In the genomic region with DNA sequence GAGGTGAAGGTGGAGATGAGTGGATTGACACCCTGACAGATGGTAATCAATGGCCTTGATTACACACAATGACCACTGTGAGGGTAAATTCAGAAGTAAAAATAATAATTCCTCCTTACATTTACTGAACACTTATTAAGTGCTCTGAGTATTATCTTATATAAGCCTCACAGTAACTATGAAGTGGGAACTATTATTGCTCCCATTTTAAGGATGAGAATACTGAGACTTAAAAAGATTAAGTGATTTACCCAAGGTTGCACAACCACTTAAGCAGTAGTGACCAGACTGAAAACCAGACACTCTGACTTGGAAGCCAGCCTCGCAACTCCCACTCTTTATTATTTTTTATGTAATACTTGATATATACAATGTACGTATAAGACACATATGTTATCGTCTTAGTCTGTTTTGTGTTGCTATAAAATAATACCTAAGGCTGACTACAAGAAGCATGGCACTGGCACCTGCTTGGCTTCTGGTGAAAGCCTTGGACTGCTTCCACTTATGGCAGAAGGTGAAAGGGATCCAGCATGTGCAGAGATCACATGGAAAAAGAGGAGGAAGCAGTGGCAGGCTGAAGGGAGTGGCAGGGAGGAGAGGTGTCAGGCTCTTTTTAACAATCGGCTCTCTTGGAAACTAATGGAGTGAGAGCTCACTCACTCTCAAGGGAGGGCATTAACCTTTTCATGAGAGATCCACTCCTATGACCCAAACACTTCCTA, we compare ENCODE assay signal across 17 cellular contexts. TPM values are rescaled to one million over a fixed set of nuclear protein-coding genes. Genes with fewer than 3 reads are reported as not detected.
A peak's percentile ranks its signal among the peaks of the same experiment; 100 is the strongest.
DNase-seq lines count a peak whose midpoint lies in the region; ATAC-seq, FAIRE-seq and TF ChIP-seq lines count a peak whose summit lies in the region.
"Had no signal": no experiment of that assay in that cellular context is flagged by ENCODE, and none has a peak within 500 bp of the region (broad histone marks: within the 10 kb centered on the region; RNA-seq: fewer than 3 reads in every experiment).

No MANE protein-coding gene starts in this region.

- in situ Hi-C loops in mammary epithelial cell (cut with MboI; ENCODE audit: low sequenced_read_pairs in 2 of 2) = loop anchor here in 1 of 2 donors (25.0 kb wide), 1 partner anchor 333 kb away; no protein-coding TSS in a partner anchor
- in situ Hi-C loops in K562 (cut with MboI) = no loop called here

- H3K9ac ChIP-seq in mammary epithelial cell (ENCODE audit: insufficient read depth, low read length) (peak overlapping the region; percentile 13), K562 (ENCODE audit: insufficient read depth in 1 of 2, low read depth in 2 of 2, low read length in 2 of 2) (no peak overlapping the region), skeletal muscle tissue (ENCODE audit: low read depth in 1 of 3, low read length in 3 of 3) (no peak overlapping the region)
- H3K9ac ChIP-seq: BLaER1 treated with 17β-estradiol and CSF1 and Interleukin-3, amounts not matched to agents 10 nM and 100 nM had no signal

- H3K79me2 ChIP-seq in mammary epithelial cell (ENCODE audit: insufficient read depth, low read length) (no peaks in the 10 kb centered on the region), K562 (ENCODE audit: control insufficient read depth, insufficient read depth, low read length) (no peaks in the 10 kb centered on the region)

- ATAC-seq in K562 = no peak
- ATAC-seq: CD8-positive, alpha-beta T cell; GM23338 had no signal

- H4K20me1 ChIP-seq in mammary epithelial cell (ENCODE audit: insufficient read depth, low read length) (no peaks in the 10 kb centered on the region), K562 (replicated peaks; ENCODE audit: control insufficient read depth, insufficient read depth, low read length) (no peaks in the 10 kb centered on the region)
- H4K20me1 ChIP-seq: BLaER1 treated with 17β-estradiol and CSF1 and Interleukin-3, amounts not matched to agents 10 nM and 100 nM had no signal

- H3K4me1 ChIP-seq in mammary epithelial cell (ENCODE audit: insufficient read depth, low read length) = no peaks in the 10 kb centered on the region
- H3K4me1 ChIP-seq in K562 (replicated peaks in 1 of 2; ENCODE audit: control insufficient read depth in 2 of 2, insufficient read depth in 2 of 2, low read length in 2 of 2) = peaks cover 0 to 29% of the 10 kb centered on the region in 2 experiments; a peak in 2 of 5 replicates
- H3K4me1 ChIP-seq in skeletal muscle tissue (ENCODE audit: control insufficient read depth in 3 of 3, insufficient read depth in 3 of 3, low read length in 3 of 3) = peaks cover 0 to 19% (median 0%) of the 10 kb centered on the region in 3 donors

- no peak overlapping the region for H2AFZ ChIP-seq in mammary epithelial cell (ENCODE audit: low read depth, low read length)
- H2AFZ ChIP-seq in K562 (ENCODE audit: low read depth, low read length) = no peak overlapping the region
- H2AFZ ChIP-seq: GM23338 had no signal

- peaks cover 14% of the 10 kb centered on the region for H3K9me3 Mint-ChIP-seq in MCF 10A (ENCODE audit: unreplicated experiment)

- no peak for TF ChIP-seq EP300 in K562 (IDR thresholded peaks at IDR 0.05; ENCODE audit: low read length)

- H3K9me3 ChIP-seq in mammary epithelial cell (replicated peaks; ENCODE audit: insufficient read depth, low read length) = peaks cover 4% of the 10 kb centered on the region
- peaks cover 4% of the 10 kb centered on the region; the same call in 1 of the 2 replicates for H3K9me3 ChIP-seq in K562 (replicated peaks; ENCODE audit: control insufficient read depth, insufficient read depth, low read depth, low read length)
- H3K9me3 ChIP-seq in skeletal muscle tissue (ENCODE audit: control insufficient read depth in 3 of 3, low read length in 3 of 3) = no peaks in the 10 kb centered on the region

- H3K36me3 ChIP-seq in mammary epithelial cell (ENCODE audit: insufficient read depth, low read length) (no peaks in the 10 kb centered on the region), K562 (ENCODE audit: control insufficient read depth, insufficient read depth, low read length) (no peaks in the 10 kb centered on the region), skeletal muscle tissue (ENCODE audit: control insufficient read depth in 3 of 3, insufficient read depth in 3 of 3, low read length in 3 of 3) (no peaks in the 10 kb centered on the region)

- no peaks in the 10 kb centered on the region for H3K27me3 ChIP-seq in mammary epithelial cell (ENCODE audit: insufficient read depth, low read length)
- no peaks in the 10 kb centered on the region for H3K27me3 ChIP-seq in K562 (ENCODE audit: control insufficient read depth in 2 of 2, insufficient read depth in 2 of 2, low read length in 2 of 2)
- H3K27me3 ChIP-seq in skeletal muscle tissue (ENCODE audit: control insufficient read depth in 3 of 3, insufficient read depth in 3 of 3, low read length in 3 of 3) = no peaks in the 10 kb centered on the region
- H3K27me3 ChIP-seq: BLaER1 treated with 17β-estradiol and CSF1 and Interleukin-3, amounts not matched to agents 10 nM and 100 nM had no signal

- dilution Hi-C loops in mammary epithelial cell (cut with HindIII; ENCODE audit: low sequenced_read_pairs) = no loop called here

- no peak overlapping the region for H3K4me2 ChIP-seq in mammary epithelial cell (ENCODE audit: insufficient read depth, low read depth, low read length)
- H3K4me2 ChIP-seq in K562 (ENCODE audit: insufficient read depth, low read length) = no peak overlapping the region
- H3K4me2 ChIP-seq: GM23338 had no signal

- no peak overlapping the region for H3K27ac Mint-ChIP-seq in MCF 10A (ENCODE audit: low read depth, unreplicated experiment)
- H3K27ac Mint-ChIP-seq: B cell; CD8-positive, alpha-beta T cell; GM23338; HFFc6 had no signal

- CTCF ChIA-PET in mammary epithelial cell (lab: Charles Lee; ENCODE audit: low non-redundant PET) = no interaction called here
- CTCF ChIA-PET in MCF 10A (lab: Yijun Ruan, JAX) = no interaction called here
- CTCF ChIA-PET in K562 (lab: Yijun Ruan, JAX; ENCODE audit: low intra/inter-chr PET ratio) = no interaction called here

- no peak overlapping the region for H3K4me3 ChIP-seq in mammary epithelial cell (replicated peaks in 1 of 3; ENCODE audit: insufficient read depth in 1 of 3, low read depth in 2 of 3, low read length in 3 of 3)
- no peak overlapping the region for H3K4me3 ChIP-seq in K562
- H3K4me3 ChIP-seq in skeletal muscle tissue (ENCODE audit: low read length in 3 of 3) = no peak overlapping the region
- H3K4me3 ChIP-seq: BLaER1 treated with 17β-estradiol and CSF1 and Interleukin-3, amounts not matched to agents 10 nM and 100 nM; GM23338 had no signal

- no peaks in the 10 kb centered on the region for H3K27me3 Mint-ChIP-seq in MCF 10A (ENCODE audit: insufficient read depth, unreplicated experiment)
- H3K27me3 Mint-ChIP-seq: B cell had no signal

- H3K27ac ChIP-seq in mammary epithelial cell (ENCODE audit: insufficient read depth, low read depth, low read length) (no peak overlapping the region), K562 (ENCODE audit: extremely low read depth, low read depth, low read length) (no peak overlapping the region), skeletal muscle tissue (ENCODE audit: low read depth, low read length) (peak overlapping the region; percentile 8)
- H3K27ac ChIP-seq: BLaER1 treated with 17β-estradiol and CSF1 and Interleukin-3, amounts not matched to agents 10 nM and 100 nM had no signal

- no peak for FAIRE-seq in K562 (lab: Jason Lieb, UNC)

- no peaks in the 10 kb centered on the region for H3K9me1 ChIP-seq in K562 (ENCODE audit: control insufficient read depth, insufficient read depth, low read length)

- BruUV-seq in mammary epithelial cell (replicated peaks; lab: Mats Ljungman, UMichigan) (no TSS peak), MCF 10A (replicated peaks; lab: Mats Ljungman, UMichigan) (no TSS peak), K562 (replicated peaks; lab: Mats Ljungman, UMichigan) (no TSS peak)

- 76% methylated on average over 4 of the region's 4 CpGs for WGBS in mammary epithelial cell (ENCODE audit: low coverage, missing lambda C conversion rate)
- WGBS in K562 (ENCODE audit: insufficient coverage, low coverage, missing lambda C conversion rate) = 62% methylated on average over 4 of the region's 4 CpGs

- POLR2A ChIA-PET in MCF 10A (lab: Yijun Ruan, JAX) = interaction anchor here (0.7 kb wide), 1 partner anchor 707 kb away, joined by 3 read pairs; the partner anchor contains the start of gene ETAA1
- POLR2A ChIA-PET in K562 (lab: Yijun Ruan, JAX) = no interaction called here

- intact Hi-C loops in mammary epithelial cell (cut with micrococcal nuclease) = no loop called here
- intact Hi-C loops in MCF 10A (cut with micrococcal nuclease) = no loop called here
- intact Hi-C loops in K562 (cut with micrococcal nuclease) = no loop called here

- TF ChIP-seq RAD21 in K562 (CRISPR knock-in tag; conservative IDR thresholded peaks at IDR 0.05 in 1 of 2, IDR thresholded peaks at IDR 0.05 in 1 of 2) = no peak

- no peaks in the 10 kb centered on the region for H3K4me1 Mint-ChIP-seq in MCF 10A (ENCODE audit: insufficient read depth, unreplicated experiment)
- H3K4me1 Mint-ChIP-seq: GM23338 had no signal

- no peak for TF ChIP-seq POLR2A in K562 (conservative IDR thresholded peaks at IDR 0.05)

- H3K36me3 Mint-ChIP-seq in MCF 10A (ENCODE audit: insufficient read depth, unreplicated experiment) = no peaks in the 10 kb centered on the region

- peak; percentile 3 for DNase-seq in NCI-H187 treated with DMSO at 0.1 percent for 48 hours (lab: John Stamatoyannopoulos, UW)
- no peak for DNase-seq in NCI-H187 (lab: John Stamatoyannopoulos, UW)
- DNase-seq in mammary epithelial cell = no peak
- no peak for DNase-seq in MCF 10A (ENCODE audit: unreplicated experiment)
- no peak for DNase-seq in K562 (ENCODE audit: extremely low read depth in 1 of 4, low spot score in 3 of 4)
- DNase-seq in NCI-H2171 treated with DMSO at 0.1 percent for 48 hours (lab: John Stamatoyannopoulos, UW) = no peak
- DNase-seq in NCI-H446 treated with DMSO at 0.1 percent for 48 hours (lab: John Stamatoyannopoulos, UW) = no peak
- DNase-seq: 8988T; Calu3; CD8-positive, alpha-beta T cell; GF-D8; HCEC 1CT had no signal

- H3K4me3 Mint-ChIP-seq in MCF 10A (ENCODE audit: unreplicated experiment) = no peak overlapping the region
- H3K4me3 Mint-ChIP-seq: B cell; CD8-positive, alpha-beta T cell; GM23338; HFFc6 had no signal

- TF ChIP-seq CTCF in mammary epithelial cell (conservative IDR thresholded peaks at IDR 0.05 in 1 of 2, IDR thresholded peaks at IDR 0.05 in 1 of 2; ENCODE audit: extremely low read depth in 1 of 2, insufficient read depth in 1 of 2, low read depth in 1 of 2, low read length in 2 of 2) = no peak
- no peak for TF ChIP-seq CTCF in MCF 10A (IDR thresholded peaks at IDR 0.05; ENCODE audit: unreplicated experiment)
- no peak for TF ChIP-seq CTCF in K562 (IDR thresholded peaks at IDR 0.05 in 2 of 3, conservative IDR thresholded peaks at IDR 0.05 in 1 of 3; ENCODE audit: insufficient read depth in 2 of 3, low read depth in 1 of 3, low read length in 3 of 3)

RNA-seq across cellular contexts. Expression of gene C1D, which starts 41.5 kb away (rescaled TPM):
- 10 to 100 TPM; 19.3 to 22.7 TPM for total RNA-seq in mammary epithelial cell
- polyA plus RNA-seq in mammary epithelial cell = 25.3 TPM
- polyA minus RNA-seq in mammary epithelial cell = 10.9 TPM
- total RNA-seq in MCF 10A (2022) = 17.4 and 22.4 TPM in 2 replicates
- 4.2 and 16.8 TPM in 2 replicates for total RNA-seq in K562 (2011; cell fraction: chromatin; rRNA removed; ENCODE audit: low replicate concordance)
- total RNA-seq in K562 (2011; cell fraction: nucleolus; rRNA removed) = 3.0 and 3.7 TPM in 2 replicates
- total RNA-seq in K562 (2011; cell fraction: nucleoplasm; rRNA removed) = 7.8 and 12.7 TPM in 2 replicates
- total RNA-seq in K562 (2014; rRNA removed) = 26.9 and 36.2 TPM in 2 replicates
- 60.4 and 76.1 TPM in 2 replicates for total RNA-seq in K562 (2014; rRNA removed; fragmentation: Illumina TruSeq; extraction: Trizol)
- total RNA-seq in K562 (2015; rRNA removed; fragmentation: Illumina TruSeq; extraction: Trizol) = 38.3 and 42.2 TPM in 2 replicates
- 21.3 and 33.2 TPM in 2 replicates for total RNA-seq in K562 (2021)
- 25.5 and 55.1 TPM in 2 replicates for polyA plus RNA-seq in K562 (2011; rRNA removed)
- polyA plus RNA-seq in K562 (2011; cell fraction: cytosol; rRNA removed) = 4.2 and 13.2 TPM in 2 replicates
- 4.5 and 5.1 TPM in 2 replicates for polyA plus RNA-seq in K562 (2011; cell fraction: nucleus; rRNA removed)
- 35.3 and 40.0 TPM in 2 replicates for polyA plus RNA-seq in K562 (2012)
- polyA plus RNA-seq in K562 (2014; fragmentation: Illumina TruSeq; extraction: Trizol) = 59.2 and 73.2 TPM in 2 replicates
- polyA plus RNA-seq in K562 (2014; fragmentation: Nextera tagmentation; extraction: Ambion mirVana) = 100 to 1,000 TPM; 120 to 123 TPM
- polyA plus RNA-seq in K562 (2014; rRNA removed) = 55.3 and 56.5 TPM in 2 replicates
- polyA minus RNA-seq in K562 (2011; rRNA and poly(A)+ RNA removed) = 14.4 and 24.5 TPM in 2 replicates
- 2.6 and 5.3 TPM in 2 replicates for polyA minus RNA-seq in K562 (2011; cell fraction: cytosol; rRNA and poly(A)+ RNA removed)
- 3.6 and 6.4 TPM in 2 replicates for polyA minus RNA-seq in K562 (2011; cell fraction: nucleus; rRNA and poly(A)+ RNA removed)
- 15.1 TPM for total RNA-seq in skeletal muscle tissue

RNA-seq across cellular contexts. Expression of gene PNO1, which starts 53.4 kb away (rescaled TPM):
- 10 to 100 TPM; 18.0 to 21.6 TPM for total RNA-seq in mammary epithelial cell
- polyA plus RNA-seq in mammary epithelial cell = 15.6 TPM
- polyA minus RNA-seq in mammary epithelial cell = 12.5 TPM
- 27.9 and 35.0 TPM in 2 replicates for total RNA-seq in MCF 10A (2022)
- 7.1 and 12.9 TPM in 2 replicates for total RNA-seq in K562 (2011; cell fraction: chromatin; rRNA removed; ENCODE audit: low replicate concordance)
- 4.8 and 7.6 TPM in 2 replicates for total RNA-seq in K562 (2011; cell fraction: nucleolus; rRNA removed)
- total RNA-seq in K562 (2011; cell fraction: nucleoplasm; rRNA removed) = 7.8 and 12.1 TPM in 2 replicates
- total RNA-seq in K562 (2014; rRNA removed) = 81.7 and 90.2 TPM in 2 replicates
- total RNA-seq in K562 (2014; rRNA removed; fragmentation: Illumina TruSeq; extraction: Trizol) = 41.1 and 43.8 TPM in 2 replicates
- 42.8 and 43.8 TPM in 2 replicates for total RNA-seq in K562 (2015; rRNA removed; fragmentation: Illumina TruSeq; extraction: Trizol)
- 32.5 and 33.3 TPM in 2 replicates for total RNA-seq in K562 (2021)
- polyA plus RNA-seq in K562 (2011; rRNA removed) = 14.4 and 33.7 TPM in 2 replicates
- polyA plus RNA-seq in K562 (2011; cell fraction: cytosol; rRNA removed) = 10.8 and 16.5 TPM in 2 replicates
- polyA plus RNA-seq in K562 (2011; cell fraction: nucleus; rRNA removed) = 4.6 and 6.9 TPM in 2 replicates
- polyA plus RNA-seq in K562 (2012) = 19.4 and 32.3 TPM in 2 replicates
- 48.5 and 53.1 TPM in 2 replicates for polyA plus RNA-seq in K562 (2014; fragmentation: Illumina TruSeq; extraction: Trizol)
- polyA plus RNA-seq in K562 (2014; fragmentation: Nextera tagmentation; extraction: Ambion mirVana) = 10 to 100 TPM; 11.8 to 18.6 TPM
- 53.9 and 62.5 TPM in 2 replicates for polyA plus RNA-seq in K562 (2014; rRNA removed)
- 7.1 and 14.0 TPM in 2 replicates for polyA minus RNA-seq in K562 (2011; rRNA and poly(A)+ RNA removed)
- 3.2 and 9.5 TPM in 2 replicates for polyA minus RNA-seq in K562 (2011; cell fraction: cytosol; rRNA and poly(A)+ RNA removed)
- polyA minus RNA-seq in K562 (2011; cell fraction: nucleus; rRNA and poly(A)+ RNA removed) = 2.4 and 2.8 TPM in 2 replicates
- 11.0 TPM for total RNA-seq in skeletal muscle tissue
